Comparison of ENCODE assay signal across 30 cellular contexts in the genomic region with DNA sequence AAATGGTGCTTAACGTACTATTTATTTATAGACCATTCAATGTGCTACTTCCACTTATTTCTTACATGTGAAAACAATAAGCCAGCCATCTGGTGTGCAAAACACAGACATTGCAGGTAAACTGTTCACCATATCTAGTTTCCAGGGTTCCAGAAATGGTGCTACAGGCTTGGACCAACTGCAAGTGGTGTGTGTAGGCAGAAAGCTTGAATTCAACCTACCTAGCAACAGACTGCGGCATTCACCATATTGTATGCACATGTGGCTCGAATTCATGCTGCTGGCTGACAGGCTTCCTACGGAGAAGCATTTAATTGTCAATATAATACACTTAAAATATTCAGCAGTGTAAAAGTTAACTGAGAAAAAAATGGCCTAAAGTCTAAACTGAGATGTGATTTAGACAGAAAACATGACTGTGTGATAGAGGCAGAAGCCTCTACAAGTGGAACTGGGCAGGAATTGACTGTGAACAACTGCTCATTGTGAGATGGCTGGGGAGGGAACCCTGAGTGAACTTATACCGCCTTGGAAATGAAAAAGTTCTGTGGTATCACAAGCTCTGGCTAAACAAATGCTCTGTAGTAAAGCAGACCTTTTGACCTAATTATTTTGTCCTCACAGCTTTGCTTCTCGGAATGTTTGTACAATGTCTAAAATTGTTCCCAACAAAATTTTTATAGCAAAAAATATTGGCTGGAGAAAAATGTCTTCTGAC.
DNase-seq lines count a peak whose midpoint lies in the region; ATAC-seq and TF ChIP-seq lines count a peak whose summit lies in the region.
"Had no signal": no experiment of that assay in that cellular context is flagged by ENCODE, and none has a peak within 500 bp of the region (broad histone marks: within the 10 kb centered on the region; RNA-seq: fewer than 3 reads in every experiment).

No MANE protein-coding gene starts in this region.

- CTCF ChIA-PET in WTC11 (lab: Charles Lee), result no interaction called here
- CTCF ChIA-PET in activated CD8-positive, alpha-beta memory T cell treated with anti-CD3 and anti-CD28 coated beads, Interleukin-2, amount 10 ng/mL, durations not matched to agents 7 days and 5 days (lab: Charles Lee), result no interaction called here

- H3K9me3 ChIP-seq in esophagus muscularis mucosa, result no peaks in the 10 kb centered on the region

- peaks cover 6% of the 10 kb centered on the region for H3K4me1 Mint-ChIP-seq in WTC11
- no peaks in the 10 kb centered on the region for H3K4me1 Mint-ChIP-seq in activated CD8-positive, alpha-beta memory T cell treated with anti-CD3 and anti-CD28 coated beads, Interleukin-2, amount 10 ng/mL, durations not matched to agents 7 days and 5 days
- H3K4me1 Mint-ChIP-seq: activated CD4-positive, alpha-beta T cell treated with anti-CD3 and anti-CD28 coated beads, Interleukin-2, amount 10 ng/mL, durations not matched to agents 24 days and 14 days; activated naive CD8-positive, alpha-beta T cell treated with anti-CD3 and anti-CD28 coated beads, Interleukin-2, amount 10 ng/mL, durations not matched to agents 7 days and 5 days; naive B cell; stimulated activated effector memory CD8-positive, alpha-beta T cell treated with anti-CD3 and anti-CD28 coated beads, Interleukin-12 subunit alpha, Interleukin-12 subunit beta, amount 100 ng/mL, for 72 hours had no signal

- H3K27ac Mint-ChIP-seq in WTC11, result no peak overlapping the region
- H3K27ac Mint-ChIP-seq in activated CD8-positive, alpha-beta memory T cell treated with anti-CD3 and anti-CD28 coated beads, Interleukin-2, amount 10 ng/mL, durations not matched to agents 7 days and 5 days, result no peak overlapping the region
- H3K27ac Mint-ChIP-seq: activated CD4-positive, alpha-beta T cell treated with anti-CD3 and anti-CD28 coated beads, Interleukin-2, amount 10 ng/mL, durations not matched to agents 24 days and 14 days; activated naive CD8-positive, alpha-beta T cell treated with anti-CD3 and anti-CD28 coated beads, Interleukin-2, amount 10 ng/mL, durations not matched to agents 7 days and 5 days; activated T-cell treated with anti-CD3 and anti-CD28 coated beads, Interleukin-2, amount 50 U/mL, for 24 hours; CD4-positive, alpha-beta T cell; naive B cell; stimulated activated effector memory CD8-positive, alpha-beta T cell treated with anti-CD3 and anti-CD28 coated beads, Interleukin-12 subunit alpha, Interleukin-12 subunit beta, amount 100 ng/mL, for 72 hours had no signal

- H3K36me3 ChIP-seq in esophagus muscularis mucosa, result no peaks in the 10 kb centered on the region

- no peak overlapping the region for H3K27ac ChIP-seq in esophagus muscularis mucosa (replicated peaks in 1 of 4)
- H3K27ac ChIP-seq: 22Rv1, coronary artery, HL-60 had no signal

- 63% methylated on average over 6 of the region's 6 CpGs for WGBS in esophagus muscularis mucosa

- peak; percentile 36; the same call in 1 of the 2 replicates for ATAC-seq in WTC11
- ATAC-seq in activated CD8-positive, alpha-beta memory T cell treated with anti-CD3 and anti-CD28 coated beads, Interleukin-2, amount 10 ng/mL, durations not matched to agents 7 days and 5 days, result no peak
- ATAC-seq: GM12878; stimulated activated effector memory CD8-positive, alpha-beta T cell treated with anti-CD3 and anti-CD28 coated beads, Interleukin-12 subunit alpha, Interleukin-12 subunit beta, amount 100 ng/mL, for 72 hours had no signal

- DNase-seq in DMS 273 (lab: John Stamatoyannopoulos, UW; ENCODE audit: unreplicated experiment), result peak; percentile 11
- no peak for DNase-seq in DMS 273 treated with DMSO at 0.1 percent for 48 hours (lab: John Stamatoyannopoulos, UW)
- DNase-seq in WTC11 (ENCODE audit: low spot score), result no peak
- DNase-seq in inferior parietal cortex (ENCODE audit: extremely low spot score), result peak; percentile 59
- peak; percentile 71 for DNase-seq in superior temporal gyrus (ENCODE audit: extremely low spot score)
- no peak for DNase-seq in activated CD8-positive, alpha-beta memory T cell treated with anti-CD3 and anti-CD28 coated beads, Interleukin-2, amount 10 ng/mL, durations not matched to agents 7 days and 5 days
- no peak for DNase-seq in esophagus muscularis mucosa (ENCODE audit: extremely low spot score)
- no peak for DNase-seq in NCI-H2227 (lab: John Stamatoyannopoulos, UW; ENCODE audit: unreplicated experiment)
- DNase-seq: activated CD4-positive, alpha-beta T cell treated with anti-CD3 and anti-CD28 coated beads, Interleukin-2, amount 10 ng/mL, durations not matched to agents 24 days and 14 days; activated gamma-delta T cell treated with Interleukin-2 at 50 U/mL for 16 hours; activated naive CD8-positive, alpha-beta T cell treated with anti-CD3 and anti-CD28 coated beads, Interleukin-2, amount 10 ng/mL, durations not matched to agents 7 days and 5 days; activated T-cell treated with anti-CD3 and anti-CD28 coated beads, Interleukin-2, amount 50 U/mL, for 24 hours; CD4-positive, alpha-beta T cell; effector CD8-positive, alpha-beta T cell; erythroblast; HCEC 1CT; KG1; MM.1S; naive B cell; NCI-H1105 treated with DMSO at 0.1 percent for 48 hours; NCI-H1930; NCI-H774; SIG-M5; T1000; trophoblast cell had no signal

- POLR2A ChIA-PET in WTC11 (lab: Charles Lee), result no interaction called here

- H3K4me1 ChIP-seq in esophagus muscularis mucosa, result no peaks in the 10 kb centered on the region

- peaks cover 9% of the 10 kb centered on the region for H3K9me3 Mint-ChIP-seq in WTC11
- H3K9me3 Mint-ChIP-seq in activated CD8-positive, alpha-beta memory T cell treated with anti-CD3 and anti-CD28 coated beads, Interleukin-2, amount 10 ng/mL, durations not matched to agents 7 days and 5 days (ENCODE audit: low read depth), result peaks cover 2% of the 10 kb centered on the region
- H3K9me3 Mint-ChIP-seq: activated CD4-positive, alpha-beta T cell treated with anti-CD3 and anti-CD28 coated beads, Interleukin-2, amount 10 ng/mL, durations not matched to agents 24 days and 14 days; activated naive CD8-positive, alpha-beta T cell treated with anti-CD3 and anti-CD28 coated beads, Interleukin-2, amount 10 ng/mL, durations not matched to agents 7 days and 5 days had no signal

- H3K4me3 Mint-ChIP-seq in WTC11, result no peak overlapping the region
- H3K4me3 Mint-ChIP-seq in activated CD8-positive, alpha-beta memory T cell treated with anti-CD3 and anti-CD28 coated beads, Interleukin-2, amount 10 ng/mL, durations not matched to agents 7 days and 5 days, result no peak overlapping the region
- H3K4me3 Mint-ChIP-seq: activated CD4-positive, alpha-beta T cell treated with anti-CD3 and anti-CD28 coated beads, Interleukin-2, amount 10 ng/mL, durations not matched to agents 24 days and 14 days; activated naive CD8-positive, alpha-beta T cell treated with anti-CD3 and anti-CD28 coated beads, Interleukin-2, amount 10 ng/mL, durations not matched to agents 7 days and 5 days; activated T-cell treated with anti-CD3 and anti-CD28 coated beads, Interleukin-2, amount 50 U/mL, for 24 hours; CD4-positive, alpha-beta T cell; naive B cell; stimulated activated effector memory CD8-positive, alpha-beta T cell treated with anti-CD3 and anti-CD28 coated beads, Interleukin-12 subunit alpha, Interleukin-12 subunit beta, amount 100 ng/mL, for 72 hours had no signal

- no peak for TF ChIP-seq CTCF in WTC11 (IDR thresholded peaks at IDR 0.05)
- no peak for TF ChIP-seq CTCF in esophagus muscularis mucosa (IDR thresholded peaks at IDR 0.05)

- no peak for TF ChIP-seq EP300 in esophagus muscularis mucosa (IDR thresholded peaks at IDR 0.05)

- intact Hi-C loops in esophagus muscularis mucosa (cut with DNase I), result no loop called here

- H3K4me3 ChIP-seq in esophagus muscularis mucosa, result no peak overlapping the region
- H3K4me3 ChIP-seq: coronary artery, GM12878 had no signal

- H3K27me3 Mint-ChIP-seq in WTC11 (ENCODE audit: low read depth), result no peaks in the 10 kb centered on the region
- H3K27me3 Mint-ChIP-seq in activated CD8-positive, alpha-beta memory T cell treated with anti-CD3 and anti-CD28 coated beads, Interleukin-2, amount 10 ng/mL, durations not matched to agents 7 days and 5 days, result no peaks in the 10 kb centered on the region
- H3K27me3 Mint-ChIP-seq: activated CD4-positive, alpha-beta T cell treated with anti-CD3 and anti-CD28 coated beads, Interleukin-2, amount 10 ng/mL, durations not matched to agents 24 days and 14 days; activated naive CD8-positive, alpha-beta T cell treated with anti-CD3 and anti-CD28 coated beads, Interleukin-2, amount 10 ng/mL, durations not matched to agents 7 days and 5 days; activated T-cell treated with anti-CD3 and anti-CD28 coated beads, Interleukin-2, amount 50 U/mL, for 24 hours; CD4-positive, alpha-beta T cell; naive B cell had no signal

- no peak for TF ChIP-seq POLR2A in esophagus muscularis mucosa (IDR thresholded peaks at IDR 0.05; ENCODE audit: low read depth)

- no peaks in the 10 kb centered on the region for H3K27me3 ChIP-seq in esophagus muscularis mucosa

- H3K36me3 Mint-ChIP-seq in WTC11, result no peaks in the 10 kb centered on the region
- H3K36me3 Mint-ChIP-seq in activated CD8-positive, alpha-beta memory T cell treated with anti-CD3 and anti-CD28 coated beads, Interleukin-2, amount 10 ng/mL, durations not matched to agents 7 days and 5 days, result no peaks in the 10 kb centered on the region
- H3K36me3 Mint-ChIP-seq: activated naive CD8-positive, alpha-beta T cell treated with anti-CD3 and anti-CD28 coated beads, Interleukin-2, amount 10 ng/mL, durations not matched to agents 7 days and 5 days; naive B cell; stimulated activated effector memory CD8-positive, alpha-beta T cell treated with anti-CD3 and anti-CD28 coated beads, Interleukin-12 subunit alpha, Interleukin-12 subunit beta, amount 100 ng/mL, for 72 hours had no signal

TF ChIP-seq in WTC11, 78 proteins besides CTCF, POLR2A, EP300 and RAD21 (continues in another document):
- no peak for TF ChIP-seq JUN (CRISPR knock-in tag; IDR thresholded peaks at IDR 0.05)
- TF ChIP-seq, protein P1, sequence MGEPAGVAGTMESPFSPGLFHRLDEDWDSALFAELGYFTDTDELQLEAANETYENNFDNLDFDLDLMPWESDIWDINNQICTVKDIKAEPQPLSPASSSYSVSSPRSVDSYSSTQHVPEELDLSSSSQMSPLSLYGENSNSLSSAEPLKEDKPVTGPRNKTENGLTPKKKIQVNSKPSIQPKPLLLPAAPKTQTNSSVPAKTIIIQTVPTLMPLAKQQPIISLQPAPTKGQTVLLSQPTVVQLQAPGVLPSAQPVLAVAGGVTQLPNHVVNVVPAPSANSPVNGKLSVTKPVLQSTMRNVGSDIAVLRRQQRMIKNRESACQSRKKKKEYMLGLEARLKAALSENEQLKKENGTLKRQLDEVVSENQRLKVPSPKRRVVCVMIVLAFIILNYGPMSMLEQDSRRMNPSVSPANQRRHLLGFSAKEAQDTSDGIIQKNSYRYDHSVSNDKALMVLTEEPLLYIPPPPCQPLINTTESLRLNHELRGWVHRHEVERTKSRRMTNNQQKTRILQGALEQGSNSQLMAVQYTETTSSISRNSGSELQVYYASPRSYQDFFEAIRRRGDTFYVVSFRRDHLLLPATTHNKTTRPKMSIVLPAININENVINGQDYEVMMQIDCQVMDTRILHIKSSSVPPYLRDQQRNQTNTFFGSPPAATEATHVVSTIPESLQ (CRISPR knock-in tag; IDR thresholded peaks at IDR 0.05), result no peak
- no peak for TF ChIP-seq NFATC4 (CRISPR knock-in tag; IDR thresholded peaks at IDR 0.05)

Comparison
In these comparisons a context has a peak if more than half of its experiments do, and no peak if none do; other contexts are left out.
1. DNase-seq: peak in DMS 273 (single experiment), inferior parietal cortex (single experiment) and superior temporal gyrus (single experiment); none in DMS 273 treated with DMSO at 0.1 percent for 48 hours (single experiment), WTC11 (single experiment), activated CD8-positive, alpha-beta memory T cell treated with anti-CD3 and anti-CD28 coated beads, Interleukin-2, amount 10 ng/mL, durations not matched to agents 7 days and 5 days (single experiment), esophagus muscularis mucosa (single experiment) and NCI-H2227 (single experiment).